Comparison of ENCODE assay signal across 15 cellular contexts in genomic region chr6:99736302-99736701, GRCh38.
DNase-seq lines count a peak whose midpoint lies in the region; ATAC-seq and TF ChIP-seq lines count a peak whose summit lies in the region.
"Had no signal": no experiment of that assay in that cellular context is flagged by ENCODE, and none has a peak within 500 bp of the region (broad histone marks: within the 10 kb centered on the region; RNA-seq: fewer than 3 reads in every experiment).

No MANE protein-coding gene starts in this region.

- H2AFZ ChIP-seq in Karpas-422 (ENCODE audit: low read length) = 0 out of 2 replicates have a peak overlapping the region, but pooled peaks have one; percentile 3

- H3K27me3 Mint-ChIP-seq in activated CD8-positive, alpha-beta T cell treated with anti-CD3 and anti-CD28 coated beads for 36 hours = peaks cover 20% of the 10 kb centered on the region
- H3K27me3 Mint-ChIP-seq in activated CD8-positive, alpha-beta T cell treated with anti-CD3 and anti-CD28 coated beads, Interleukin-2, amount 10 ng/mL, durations not matched to agents 7 days and 5 days (ENCODE audit: low read depth) = peaks cover 16% of the 10 kb centered on the region

- peak; percentile 55 for ATAC-seq in activated CD8-positive, alpha-beta T cell treated with anti-CD3 and anti-CD28 coated beads for 36 hours
- no peak for ATAC-seq in activated CD8-positive, alpha-beta T cell treated with anti-CD3 and anti-CD28 coated beads, Interleukin-2, amount 10 ng/mL, durations not matched to agents 7 days and 5 days
- peak; percentile 72 for ATAC-seq in RWPE2 (ENCODE audit: low read depth)
- peak; percentile 45 for ATAC-seq in left lobe of liver
- ATAC-seq: CD8-positive, alpha-beta T cell; T-cell had no signal

- CTCF ChIA-PET in activated CD8-positive, alpha-beta T cell treated with anti-CD3 and anti-CD28 coated beads for 36 hours (lab: Charles Lee) = interaction anchor here (0.7 to 3.7 kb wide), 5 partner anchors 148 to 406 kb away, joined by 3 to 18 read pairs (median 4); no protein-coding TSS in a partner anchor
- CTCF ChIA-PET in activated CD8-positive, alpha-beta T cell treated with anti-CD3 and anti-CD28 coated beads, Interleukin-2, amount 10 ng/mL, durations not matched to agents 7 days and 5 days (lab: Charles Lee) = interaction anchor here (0.8 to 2.1 kb wide), 2 partner anchors 133 to 148 kb away, joined by 3 to 8 read pairs; no protein-coding TSS in a partner anchor

- H3K27ac Mint-ChIP-seq in activated CD8-positive, alpha-beta T cell treated with anti-CD3 and anti-CD28 coated beads for 36 hours = no peak overlapping the region
- H3K27ac Mint-ChIP-seq in activated CD8-positive, alpha-beta T cell treated with anti-CD3 and anti-CD28 coated beads, Interleukin-2, amount 10 ng/mL, durations not matched to agents 7 days and 5 days = no peak overlapping the region
- H3K27ac Mint-ChIP-seq: CD8-positive, alpha-beta T cell; T-cell had no signal

- H3K36me3 ChIP-seq in Karpas-422 (ENCODE audit: insufficient read depth, low read length) (no peaks in the 10 kb centered on the region), RWPE2 (ENCODE audit: low read depth) (no peaks in the 10 kb centered on the region)
- H3K36me3 ChIP-seq: ascending aorta, Peyer's patch had no signal

- H3K27me3 ChIP-seq in Karpas-422 (ENCODE audit: low read length) (no peaks in the 10 kb centered on the region), RWPE2 (ENCODE audit: insufficient read depth, poor library complexity, severe bottlenecking) (peaks cover 13% of the 10 kb centered on the region)
- H3K27me3 ChIP-seq: ascending aorta, Peyer's patch had no signal

- H3K79me2 ChIP-seq in Karpas-422 (ENCODE audit: low read length) = no peaks in the 10 kb centered on the region

- intact Hi-C loops in activated CD8-positive, alpha-beta T cell treated with anti-CD3 and anti-CD28 coated beads for 36 hours (cut with micrococcal nuclease) = no loop called here

- no peak overlapping the region for H3K27ac ChIP-seq in Karpas-422 (ENCODE audit: low read length)
- H3K27ac ChIP-seq in RWPE2 (ENCODE audit: poor library complexity, severe bottlenecking) = no peak overlapping the region
- H3K27ac ChIP-seq: ascending aorta, Peyer's patch had no signal

- H3K9me3 ChIP-seq in Karpas-422 (ENCODE audit: low read length) (no peaks in the 10 kb centered on the region), RWPE2 (ENCODE audit: severe bottlenecking) (no peaks in the 10 kb centered on the region)
- H3K9me3 ChIP-seq: ascending aorta, Peyer's patch had no signal

- no peak overlapping the region for H3K9ac ChIP-seq in Karpas-422 (ENCODE audit: low read length)

- no peaks in the 10 kb centered on the region for H3K36me3 Mint-ChIP-seq in activated CD8-positive, alpha-beta T cell treated with anti-CD3 and anti-CD28 coated beads for 36 hours (ENCODE audit: low read depth)
- no peaks in the 10 kb centered on the region for H3K36me3 Mint-ChIP-seq in activated CD8-positive, alpha-beta T cell treated with anti-CD3 and anti-CD28 coated beads, Interleukin-2, amount 10 ng/mL, durations not matched to agents 7 days and 5 days (ENCODE audit: low read depth)
- H3K36me3 Mint-ChIP-seq: CD8-positive, alpha-beta T cell; T-cell had no signal

- H3K4me3 ChIP-seq in Karpas-422 (ENCODE audit: low read length) = no peak overlapping the region
- no peak overlapping the region for H3K4me3 ChIP-seq in RWPE2 (ENCODE audit: severe bottlenecking)
- H3K4me3 ChIP-seq: ascending aorta, Peyer's patch had no signal

- no peak for TF ChIP-seq CTCF in activated CD8-positive, alpha-beta T cell treated with anti-CD3 and anti-CD28 coated beads for 36 hours (IDR thresholded peaks at IDR 0.05)
- TF ChIP-seq CTCF in RWPE2 (IDR thresholded peaks at IDR 0.05; ENCODE audit: poor library complexity, severe bottlenecking) (no peak), GM10266 (IDR thresholded peaks at IDR 0.05; ENCODE audit: control insufficient read depth, insufficient read depth, low read depth, missing control alignments) (no peak)

- H3K9me2 ChIP-seq in Karpas-422 (replicated peaks; ENCODE audit: insufficient read depth, low read length) = no peaks in the 10 kb centered on the region

- no peaks in the 10 kb centered on the region for H3K9me3 Mint-ChIP-seq in activated CD8-positive, alpha-beta T cell treated with anti-CD3 and anti-CD28 coated beads for 36 hours
- no peaks in the 10 kb centered on the region for H3K9me3 Mint-ChIP-seq in activated CD8-positive, alpha-beta T cell treated with anti-CD3 and anti-CD28 coated beads, Interleukin-2, amount 10 ng/mL, durations not matched to agents 7 days and 5 days (ENCODE audit: insufficient read depth)
- H3K9me3 Mint-ChIP-seq: CD8-positive, alpha-beta T cell; T-cell had no signal

- H3K4me3 Mint-ChIP-seq in activated CD8-positive, alpha-beta T cell treated with anti-CD3 and anti-CD28 coated beads for 36 hours = no peak overlapping the region
- H3K4me3 Mint-ChIP-seq in activated CD8-positive, alpha-beta T cell treated with anti-CD3 and anti-CD28 coated beads, Interleukin-2, amount 10 ng/mL, durations not matched to agents 7 days and 5 days = no peak overlapping the region
- H3K4me3 Mint-ChIP-seq: CD8-positive, alpha-beta T cell; T-cell had no signal

- H3K4me1 ChIP-seq in Karpas-422 (ENCODE audit: low read length) (no peaks in the 10 kb centered on the region), RWPE2 (ENCODE audit: insufficient read depth, poor library complexity, severe bottlenecking) (no peaks in the 10 kb centered on the region)
- H3K4me1 ChIP-seq: ascending aorta, Peyer's patch had no signal

- H4K20me1 ChIP-seq in Karpas-422 (ENCODE audit: insufficient read depth, low read depth, low read length) = no peaks in the 10 kb centered on the region

- no peaks in the 10 kb centered on the region for H3K4me1 Mint-ChIP-seq in activated CD8-positive, alpha-beta T cell treated with anti-CD3 and anti-CD28 coated beads for 36 hours (ENCODE audit: low read depth)
- H3K4me1 Mint-ChIP-seq in activated CD8-positive, alpha-beta T cell treated with anti-CD3 and anti-CD28 coated beads, Interleukin-2, amount 10 ng/mL, durations not matched to agents 7 days and 5 days (ENCODE audit: low read depth) = no peaks in the 10 kb centered on the region
- H3K4me1 Mint-ChIP-seq: T-cell had no signal

- POLR2A ChIA-PET in activated CD8-positive, alpha-beta T cell treated with anti-CD3 and anti-CD28 coated beads for 36 hours (lab: Charles Lee) = no interaction called here
- POLR2A ChIA-PET in activated CD8-positive, alpha-beta T cell treated with anti-CD3 and anti-CD28 coated beads, Interleukin-2, amount 10 ng/mL, durations not matched to agents 7 days and 5 days (lab: Charles Lee) = no interaction called here

- peak; percentile 7 for DNase-seq in activated CD8-positive, alpha-beta T cell treated with anti-CD3 and anti-CD28 coated beads for 36 hours
- no peak for DNase-seq in activated CD8-positive, alpha-beta T cell treated with anti-CD3 and anti-CD28 coated beads, Interleukin-2, amount 10 ng/mL, durations not matched to agents 7 days and 5 days
- DNase-seq in Karpas-422 (peak; percentile 50), RWPE2 (ENCODE audit: low spot score) (no peak), left lobe of liver (ENCODE audit: low spot score) (no peak), GM10266 (ENCODE audit: extremely low spot score) (no peak), NCI-H128 (lab: John Stamatoyannopoulos, UW; ENCODE audit: unreplicated experiment) (no peak), AG20443 (ENCODE audit: low spot score) (no peak)
- DNase-seq: CD8-positive, alpha-beta T cell; cortex of kidney; erythroblast; GF-D8; Peyer's patch; T-cell had no signal

- H3K4me2 ChIP-seq in Karpas-422 (ENCODE audit: low read depth, low read length, poor library complexity, severe bottlenecking) = no peak overlapping the region

Comparison
In these comparisons a context has a peak if more than half of its experiments do, and no peak if none do; other contexts are left out.
1. DNase-seq: peak in activated CD8-positive, alpha-beta T cell treated with anti-CD3 and anti-CD28 coated beads for 36 hours (single experiment) and Karpas-422 (single experiment); none in activated CD8-positive, alpha-beta T cell treated with anti-CD3 and anti-CD28 coated beads, Interleukin-2, amount 10 ng/mL, durations not matched to agents 7 days and 5 days (single experiment), RWPE2 (single experiment), left lobe of liver (single experiment), GM10266 (single experiment), NCI-H128 (single experiment) and AG20443 (single experiment).